ENCODE assay signal across 13 cellular contexts in genomic region chr18:58534535-58535301, GRCh38.
DNase-seq lines count a peak whose midpoint lies in the region; ATAC-seq and TF ChIP-seq lines count a peak whose summit lies in the region.
"Had no signal": no experiment of that assay in that cellular context is flagged by ENCODE, and none has a peak within 500 bp of the region (broad histone marks: within the 10 kb centered on the region; RNA-seq: fewer than 3 reads in every experiment).

No MANE protein-coding gene starts in this region.

- DNase-seq in natural killer cell treated with Interleukin-12 subunit alpha and Interleukin-12 subunit beta and Interleukin-15 and Interleukin-18, amount 100 ng/mL, for 72 hours (ENCODE audit: low spot score) = no peak
- DNase-seq in natural killer cell = no peak
- DNase-seq in SHP77 treated with DMSO at 0.1 percent for 48 hours (lab: John Stamatoyannopoulos, UW) = no peak
- no peak for DNase-seq in NK-92 (lab: John Stamatoyannopoulos, UW; ENCODE audit: unreplicated experiment)
- no peak for DNase-seq in SIG-M5 (lab: John Stamatoyannopoulos, UW)
- DNase-seq: DND-41 had no signal

- H3K9me3 ChIP-seq in subcutaneous abdominal adipose tissue (ENCODE audit: control insufficient read depth in 5 of 5, low read length in 5 of 5) = peaks cover 0 to 3% (median 0%) of the 10 kb centered on the region in 5 donors
- H3K9me3 ChIP-seq: right atrium auricular region, thoracic aorta had no signal

- H3K4me3 Mint-ChIP-seq in natural killer cell treated with Interleukin-12 subunit alpha and Interleukin-12 subunit beta and Interleukin-15 and Interleukin-18, amount 100 ng/mL, for 72 hours = peak overlapping the region; percentile 68
- H3K4me3 Mint-ChIP-seq in natural killer cell (no peak overlapping the region), IgD-negative memory B cell (peak overlapping the region in 3 of 4 donors; percentile 1 to 90 (median 73))
- H3K4me3 Mint-ChIP-seq: T-helper 2 cell treated with Interferon-gamma antibody and Interleukin-4, amounts not matched to agents 5 μg/mL and 100 μg/mL, for 36 hours had no signal

- H3K4me1 Mint-ChIP-seq in natural killer cell treated with Interleukin-12 subunit alpha and Interleukin-12 subunit beta and Interleukin-15 and Interleukin-18, amount 100 ng/mL, for 72 hours (ENCODE audit: low read depth in 2 of 2) = peaks cover 40 to 43% of the 10 kb centered on the region in 2 donors
- peaks cover 0 to 18% of the 10 kb centered on the region in 2 donors for H3K4me1 Mint-ChIP-seq in natural killer cell
- H3K4me1 Mint-ChIP-seq in IgD-negative memory B cell = peaks cover 36 to 50% (median 38%) of the 10 kb centered on the region in 3 donors

- TF ChIP-seq CTCF in natural killer cell (IDR thresholded peaks at IDR 0.05) = no peak

- H3K36me3 Mint-ChIP-seq in natural killer cell treated with Interleukin-12 subunit alpha and Interleukin-12 subunit beta and Interleukin-15 and Interleukin-18, amount 100 ng/mL, for 72 hours = no peaks in the 10 kb centered on the region
- H3K36me3 Mint-ChIP-seq in natural killer cell = no peaks in the 10 kb centered on the region
- H3K36me3 Mint-ChIP-seq in IgD-negative memory B cell = no peaks in the 10 kb centered on the region

- peaks cover 5 to 22% (median 9%) of the 10 kb centered on the region in 5 donors for H3K4me1 ChIP-seq in subcutaneous abdominal adipose tissue (ENCODE audit: control insufficient read depth in 5 of 5, insufficient read depth in 5 of 5, low read length in 5 of 5)

- H3K27me3 Mint-ChIP-seq in natural killer cell treated with Interleukin-12 subunit alpha and Interleukin-12 subunit beta and Interleukin-15 and Interleukin-18, amount 100 ng/mL, for 72 hours = peaks cover 3 to 23% of the 10 kb centered on the region in 2 donors
- H3K27me3 Mint-ChIP-seq in natural killer cell (ENCODE audit: low read depth in 2 of 2) (peaks cover 30 to 39% of the 10 kb centered on the region in 2 donors), IgD-negative memory B cell (no peaks in the 10 kb centered on the region)

- H3K36me3 ChIP-seq in subcutaneous abdominal adipose tissue (ENCODE audit: control insufficient read depth in 5 of 5, insufficient read depth in 5 of 5, low read length in 5 of 5) = no peaks in the 10 kb centered on the region
- H3K36me3 ChIP-seq: right atrium auricular region, thoracic aorta had no signal

- H3K9me3 Mint-ChIP-seq in natural killer cell treated with Interleukin-12 subunit alpha and Interleukin-12 subunit beta and Interleukin-15 and Interleukin-18, amount 100 ng/mL, for 72 hours = no peaks in the 10 kb centered on the region
- H3K9me3 Mint-ChIP-seq in natural killer cell = no peaks in the 10 kb centered on the region
- no peaks in the 10 kb centered on the region for H3K9me3 Mint-ChIP-seq in IgD-negative memory B cell
- H3K9me3 Mint-ChIP-seq: T-helper 2 cell treated with Interferon-gamma antibody and Interleukin-4, amounts not matched to agents 5 μg/mL and 100 μg/mL, for 36 hours had no signal

- ATAC-seq in natural killer cell treated with Interleukin-12 subunit alpha and Interleukin-12 subunit beta and Interleukin-15 and Interleukin-18, amount 100 ng/mL, for 72 hours = no peak
- no peak for ATAC-seq in natural killer cell
- ATAC-seq in HG02588 (IDR thresholded peaks at IDR 0.05; ENCODE audit: unreplicated experiment) = peak; percentile 15

- peak overlapping the region; percentile 22 for H3K27ac ChIP-seq in subcutaneous abdominal adipose tissue (ENCODE audit: low read depth, low read length)
- H3K27ac ChIP-seq: KMS-11, thoracic aorta had no signal

- peak overlapping the region; percentile 70 to 71 for H3K27ac Mint-ChIP-seq in natural killer cell treated with Interleukin-12 subunit alpha and Interleukin-12 subunit beta and Interleukin-15 and Interleukin-18, amount 100 ng/mL, for 72 hours
- H3K27ac Mint-ChIP-seq in natural killer cell (peak overlapping the region in 1 of 2 donors; percentile 60), IgD-negative memory B cell (peak overlapping the region; percentile 73 to 85 (median 84))
- H3K27ac Mint-ChIP-seq: T-helper 2 cell treated with Interferon-gamma antibody and Interleukin-4, amounts not matched to agents 5 μg/mL and 100 μg/mL, for 36 hours had no signal

- no peak overlapping the region for H3K4me3 ChIP-seq in subcutaneous abdominal adipose tissue (ENCODE audit: low read depth in 1 of 5, low read length in 5 of 5)
- H3K4me3 ChIP-seq: right atrium auricular region, thoracic aorta had no signal

- H3K9ac ChIP-seq in subcutaneous abdominal adipose tissue (ENCODE audit: low read length in 5 of 5) = peak overlapping the region in 2 of 5 donors; percentile 18 to 100
- H3K9ac ChIP-seq: KMS-11 had no signal

- intact Hi-C loops in natural killer cell (cut with micrococcal nuclease) = no loop called here

- peaks cover 0 to 4% (median 0%) of the 10 kb centered on the region in 5 donors for H3K27me3 ChIP-seq in subcutaneous abdominal adipose tissue (ENCODE audit: control insufficient read depth in 5 of 5, insufficient read depth in 4 of 5, low read length in 5 of 5)
- H3K27me3 ChIP-seq: right atrium auricular region had no signal
